7 cellular contexts compared by ENCODE assay signal in genomic region chr9:33567776-33568175, GRCh38. TPM values are rescaled to one million over a fixed set of nuclear protein-coding genes. Genes with fewer than 3 reads are reported as not detected.
"Had no signal": no experiment of that assay in that cellular context is flagged by ENCODE, and none has a peak within 500 bp of the region (broad histone marks: within the 10 kb centered on the region; RNA-seq: fewer than 3 reads in every experiment).

No MANE protein-coding gene starts in this region.

RNA-seq across cellular contexts. Expression of gene ANKRD18B, which starts 43.7 kb away (rescaled TPM):
- total RNA-seq: omental fat pad, skeletal muscle tissue, stomach, subcutaneous adipose tissue, thoracic aorta, transverse colon had no signal
- polyA plus RNA-seq: naive thymus-derived CD8-positive, alpha-beta T cell had no signal
